Comparison of ENCODE assay signal across 8 cellular contexts in the genomic region with DNA sequence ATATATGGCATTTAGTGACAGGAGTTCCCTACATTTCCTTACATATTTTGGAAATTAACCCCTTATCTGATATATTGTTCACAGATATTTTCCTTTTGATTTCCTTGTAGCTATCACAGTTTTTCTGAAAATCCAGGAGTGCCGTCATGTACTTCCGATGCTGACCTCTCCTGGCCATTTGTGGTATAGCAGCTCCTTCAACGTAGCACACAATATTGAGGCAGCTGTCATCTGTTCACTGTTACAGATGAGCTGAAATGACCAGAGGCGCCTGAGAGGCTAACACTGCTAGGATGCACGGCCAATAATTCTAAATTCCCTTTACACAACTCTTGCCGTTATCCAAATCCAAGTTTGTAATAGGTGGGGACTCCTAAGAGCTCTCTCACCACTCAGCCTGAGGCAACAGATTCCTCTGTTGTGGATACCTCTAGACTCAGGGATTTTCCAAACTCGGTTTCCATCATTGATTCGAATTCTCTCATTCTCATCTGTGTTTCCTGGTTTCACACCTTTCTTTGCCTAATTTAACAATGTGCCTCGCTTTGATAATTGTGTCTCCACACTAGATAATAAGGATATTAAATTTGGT.
DNase-seq lines count a peak whose midpoint lies in the region; ATAC-seq, FAIRE-seq and TF ChIP-seq lines count a peak whose summit lies in the region.

No MANE protein-coding gene starts in this region.

- no peak overlapping the region for H3K4me3 ChIP-seq in AG09309 (ENCODE audit: control insufficient read depth, low read depth, low read length)

- peak; percentile 94 for FAIRE-seq in islet of Langerhans (lab: Jason Lieb, UNC)

- ATAC-seq in GM18858 (IDR thresholded peaks at IDR 0.05; ENCODE audit: unreplicated experiment), result peak; percentile 86
- peak; percentile 73 for ATAC-seq in HG03045 (IDR thresholded peaks at IDR 0.05; ENCODE audit: unreplicated experiment)

- DNase-seq in AG09309 (ENCODE audit: low read depth) (peak; percentile 31), NCI-H2081 treated with DMSO at 0.1 percent for 48 hours (lab: John Stamatoyannopoulos, UW) (peak; percentile 30), UCSD-AML1 (lab: John Stamatoyannopoulos, UW; ENCODE audit: unreplicated experiment) (peak; percentile 36), brain pericyte (ENCODE audit: low read depth, low spot score) (peak; percentile 25)
- DNase-seq in stimulated activated CD4-positive, alpha-beta T cell treated with anti-CD3 and anti-CD28 coated beads, Interleukin-1b, Interleukin-23, amount 100 ng/mL, for 4 hours (ENCODE audit: low read depth in 2 of 2), result peak; percentile 32 to 44

- TF ChIP-seq CTCF in AG09309 (IDR thresholded peaks at IDR 0.05; ENCODE audit: control insufficient read depth, insufficient read depth, low read depth, low read length, missing control alignments), result peak; percentile 87
